1 cellular context compared by ENCODE assay signal in genomic region chr11:12182650-12183511, GRCh38.
TF ChIP-seq lines count a peak whose summit lies in the region.

No MANE protein-coding gene starts in this region.

TF ChIP-seq in IMR-90, 13 proteins besides CTCF, POLR2A, EP300 and RAD21 (continued from another document):
- TF ChIP-seq RFX5 (IDR thresholded peaks at IDR 0.05; ENCODE audit: low read depth, low read length) (no peak), USF2 (IDR thresholded peaks at IDR 0.05; ENCODE audit: low read depth, low read length) (peak; percentile 45), SMC3 (IDR thresholded peaks at IDR 0.05; ENCODE audit: low read depth, low read length) (no peak)
TF ChIP-seq in IMR-90: peak in this region for 7.
